9 cellular contexts compared by ENCODE assay signal in genomic region chr11:118448294-118448693, GRCh38. TPM values are rescaled to one million over a fixed set of nuclear protein-coding genes. Genes with fewer than 3 reads are reported as not detected.
DNase-seq lines count a peak whose midpoint lies in the region; ATAC-seq and TF ChIP-seq lines count a peak whose summit lies in the region.
"Had no signal": no experiment of that assay in that cellular context is flagged by ENCODE, and none has a peak within 500 bp of the region (broad histone marks: within the 10 kb centered on the region; RNA-seq: fewer than 3 reads in every experiment).

No MANE protein-coding gene starts in this region.

- H3K4me2 ChIP-seq in MM.1S (ENCODE audit: low read depth, low read length): peak overlapping the region; percentile 5; the same call in 1 of the 2 replicates

- ATAC-seq in naive thymus-derived CD4-positive, alpha-beta T cell: no peak

- peaks cover 2% of the 10 kb centered on the region for H3K9me3 Mint-ChIP-seq in activated CD4-positive, alpha-beta T cell treated with anti-CD3 and anti-CD28 coated beads, Interleukin-2, amount 10 ng/mL, durations not matched to agents 7 days and 5 days
- no peaks in the 10 kb centered on the region for H3K9me3 Mint-ChIP-seq in HFFc6
- H3K9me3 Mint-ChIP-seq in naive thymus-derived CD4-positive, alpha-beta T cell: peaks cover 0 to 3% (median 0%) of the 10 kb centered on the region in 11 donors
- H3K9me3 Mint-ChIP-seq: nephron progenitor cell had no signal

- peaks cover 94% of the 10 kb centered on the region for H3K79me2 ChIP-seq in MM.1S (ENCODE audit: low read length)

- peak; percentile 14 for DNase-seq in activated CD4-positive, alpha-beta T cell treated with anti-CD3 and anti-CD28 coated beads, Interleukin-2, amount 10 ng/mL, durations not matched to agents 7 days and 5 days
- DNase-seq in activated CD4-positive, alpha-beta T cell treated with anti-CD3 and anti-CD28 coated beads, Interleukin-2, amount 50 U/mL, for 48 hours: no peak
- DNase-seq in HFFc6 (peak; percentile 25), MM.1S (no peak), H7 (no peak), NCI-H748 treated with DMSO at 0.1 percent for 48 hours (lab: John Stamatoyannopoulos, UW) (no peak), NCI-H2196 (lab: John Stamatoyannopoulos, UW; ENCODE audit: unreplicated experiment) (no peak)
- no peak for DNase-seq in naive thymus-derived CD4-positive, alpha-beta T cell
- DNase-seq: nephron progenitor cell had no signal

- peak overlapping the region; percentile 11; the same call in 1 of the 2 replicates for H3K27ac ChIP-seq in MM.1S (ENCODE audit: low read length)
- H3K27ac ChIP-seq in naive thymus-derived CD4-positive, alpha-beta T cell (ENCODE audit: low read depth, low read length): peak overlapping the region; percentile 14

- no peaks in the 10 kb centered on the region for H3K27me3 Mint-ChIP-seq in activated CD4-positive, alpha-beta T cell treated with anti-CD3 and anti-CD28 coated beads, Interleukin-2, amount 10 ng/mL, durations not matched to agents 7 days and 5 days
- H3K27me3 Mint-ChIP-seq in HFFc6 (ENCODE audit: insufficient read depth): peaks cover 2% of the 10 kb centered on the region; the same call in 1 of the 2 replicates
- no peaks in the 10 kb centered on the region for H3K27me3 Mint-ChIP-seq in naive thymus-derived CD4-positive, alpha-beta T cell

- no peak overlapping the region for H3K4me3 Mint-ChIP-seq in activated CD4-positive, alpha-beta T cell treated with anti-CD3 and anti-CD28 coated beads, Interleukin-2, amount 10 ng/mL, durations not matched to agents 7 days and 5 days
- H3K4me3 Mint-ChIP-seq in HFFc6: no peak overlapping the region
- peak overlapping the region in 2 of 10 donors; percentile 24 to 36 for H3K4me3 Mint-ChIP-seq in naive thymus-derived CD4-positive, alpha-beta T cell
- H3K4me3 Mint-ChIP-seq: nephron progenitor cell had no signal

- H3K36me3 ChIP-seq in MM.1S (replicated peaks; ENCODE audit: insufficient read depth, low read length) (no peaks in the 10 kb centered on the region), H7 (replicated peaks; ENCODE audit: control insufficient read depth, insufficient read depth, low read length) (no peaks in the 10 kb centered on the region; the same call in 1 of the 2 replicates)
- H3K36me3 ChIP-seq in naive thymus-derived CD4-positive, alpha-beta T cell (ENCODE audit: control insufficient read depth in 2 of 3, insufficient read depth in 3 of 3, low read length in 3 of 3): peaks cover 0 to 12% (median 4%) of the 10 kb centered on the region in 3 experiments

- no peak overlapping the region for H3K4me3 ChIP-seq in MM.1S (ENCODE audit: low read length)
- no peak overlapping the region for H3K4me3 ChIP-seq in naive thymus-derived CD4-positive, alpha-beta T cell (ENCODE audit: low read length)
- no peak overlapping the region for H3K4me3 ChIP-seq in H7 (ENCODE audit: insufficient read depth, low read depth, low read length)

- CTCF ChIA-PET in activated CD4-positive, alpha-beta T cell treated with anti-CD3 and anti-CD28 coated beads, Interleukin-2, amount 10 ng/mL, durations not matched to agents 7 days and 5 days (lab: Charles Lee): interaction anchor here (0.6 to 1.8 kb wide), 6 partner anchors 9 to 107 kb away, joined by 3 to 9 read pairs (median 4); partner anchors contain the start of gene KMT2A
- CTCF ChIA-PET in naive thymus-derived CD4-positive, alpha-beta T cell (lab: Charles Lee): interaction anchor here (1.1 kb wide), 1 partner anchor 153 kb away, joined by 4 read pairs; no protein-coding TSS in a partner anchor

- H3K27me3 ChIP-seq in MM.1S (replicated peaks; ENCODE audit: insufficient read depth, low read length): no peaks in the 10 kb centered on the region
- H3K27me3 ChIP-seq in naive thymus-derived CD4-positive, alpha-beta T cell (ENCODE audit: control insufficient read depth in 2 of 2, insufficient read depth in 2 of 2, low read length in 2 of 2): no peaks in the 10 kb centered on the region
- no peaks in the 10 kb centered on the region for H3K27me3 ChIP-seq in H7 (ENCODE audit: control insufficient read depth, insufficient read depth, low read length)

- H3K9ac ChIP-seq in MM.1S (ENCODE audit: low read length): no peak overlapping the region

- peaks cover 11% of the 10 kb centered on the region for H3K4me1 ChIP-seq in MM.1S (ENCODE audit: low read length)
- H3K4me1 ChIP-seq in naive thymus-derived CD4-positive, alpha-beta T cell (ENCODE audit: control insufficient read depth in 2 of 2, insufficient read depth in 2 of 2, low read length in 2 of 2): peaks cover 32 to 42% of the 10 kb centered on the region in 2 donors

- POLR2A ChIA-PET in activated CD4-positive, alpha-beta T cell treated with anti-CD3 and anti-CD28 coated beads, Interleukin-2, amount 10 ng/mL, durations not matched to agents 7 days and 5 days (lab: Charles Lee): no interaction called here
- POLR2A ChIA-PET in naive thymus-derived CD4-positive, alpha-beta T cell (lab: Charles Lee): interaction anchor here (0.6 to 1.7 kb wide), 5 partner anchors 9 to 670 kb away, joined by 3 to 8 read pairs (median 5); partner anchors contain the start of gene TMEM25

- no peak for TF ChIP-seq CTCF in HFFc6 (IDR thresholded peaks at IDR 0.05)
- no peak for TF ChIP-seq CTCF in MM.1S (IDR thresholded peaks at IDR 0.05; ENCODE audit: low read length)

- peaks cover 71% of the 10 kb centered on the region for H3K4me1 Mint-ChIP-seq in activated CD4-positive, alpha-beta T cell treated with anti-CD3 and anti-CD28 coated beads, Interleukin-2, amount 10 ng/mL, durations not matched to agents 7 days and 5 days
- peaks cover 52% of the 10 kb centered on the region for H3K4me1 Mint-ChIP-seq in HFFc6 (ENCODE audit: low read depth)
- H3K4me1 Mint-ChIP-seq in naive thymus-derived CD4-positive, alpha-beta T cell: peaks cover 57 to 82% (median 69%) of the 10 kb centered on the region in 7 donors

- peaks cover 10% of the 10 kb centered on the region; the same call in 1 of the 2 replicates for H4K20me1 ChIP-seq in MM.1S (ENCODE audit: insufficient read depth, low read length)

- peaks cover 2% of the 10 kb centered on the region; the same call in 1 of the 2 replicates for H3F3A ChIP-seq in MM.1S (ENCODE audit: insufficient read depth, low read length)

- H3K36me3 Mint-ChIP-seq in activated CD4-positive, alpha-beta T cell treated with anti-CD3 and anti-CD28 coated beads, Interleukin-2, amount 10 ng/mL, durations not matched to agents 7 days and 5 days (ENCODE audit: low read depth): peaks cover 63% of the 10 kb centered on the region
- H3K36me3 Mint-ChIP-seq in HFFc6 (ENCODE audit: low read depth): peaks cover 7% of the 10 kb centered on the region; the same call in 1 of the 2 replicates
- peaks cover 0 to 47% (median 15%) of the 10 kb centered on the region in 5 donors for H3K36me3 Mint-ChIP-seq in naive thymus-derived CD4-positive, alpha-beta T cell

- intact Hi-C loops in naive thymus-derived CD4-positive, alpha-beta T cell (cut with micrococcal nuclease): loop anchor here (1.0 to 2.0 kb wide), 2 partner anchors 10 to 13 kb away; no protein-coding TSS in a partner anchor

- no peaks in the 10 kb centered on the region for H3K9me3 ChIP-seq in MM.1S (replicated peaks; ENCODE audit: insufficient read depth, low read length)
- H3K9me3 ChIP-seq in naive thymus-derived CD4-positive, alpha-beta T cell (ENCODE audit: control insufficient read depth in 2 of 3, low read length in 3 of 3): no peaks in the 10 kb centered on the region

- no peaks in the 10 kb centered on the region for H3K9me2 ChIP-seq in MM.1S (replicated peaks; ENCODE audit: insufficient read depth, low read length)

- H3K27ac Mint-ChIP-seq in activated CD4-positive, alpha-beta T cell treated with anti-CD3 and anti-CD28 coated beads, Interleukin-2, amount 10 ng/mL, durations not matched to agents 7 days and 5 days: peak overlapping the region; percentile 34
- peak overlapping the region; percentile 12; the same call in 1 of the 2 replicates for H3K27ac Mint-ChIP-seq in HFFc6
- peak overlapping the region in 1 of 9 donors; percentile 48 for H3K27ac Mint-ChIP-seq in naive thymus-derived CD4-positive, alpha-beta T cell
- H3K27ac Mint-ChIP-seq: nephron progenitor cell had no signal

- no peak overlapping the region for H2AFZ ChIP-seq in MM.1S (ENCODE audit: low read length)

RNA-seq across cellular contexts. Expression of gene KMT2A, which starts 12.0 kb away (rescaled TPM):
- 100 to 1,000 TPM in 1 of 2 experiments, 10 to 100 TPM in 1; 93.4 to 102 TPM for total RNA-seq in activated CD4-positive, alpha-beta T cell treated with anti-CD3 and anti-CD28 coated beads, Interleukin-2, amount 10 ng/mL, durations not matched to agents 7 days and 5 days
- total RNA-seq in HFFc6 (2021; fragmentation: NEBNext Ultra II Directional; extraction: Animal tissue kit (Norgen Biotek cat#: 25700)): 10 to 100 TPM; 29.3 to 39.3 (median 34.4) TPM
- total RNA-seq in naive thymus-derived CD4-positive, alpha-beta T cell: 100 to 1,000 TPM; 140 to 192 (median 161) TPM
- polyA plus RNA-seq in naive thymus-derived CD4-positive, alpha-beta T cell: 10 to 100 TPM; 19.6 to 32.9 TPM
- 20.6 and 31.1 TPM in 2 replicates for total RNA-seq in H7 (2014; rRNA removed; shearing (Covaris generic))

RNA-seq across cellular contexts. Expression of gene ATP5MG, which starts 46.9 kb away (rescaled TPM):
- total RNA-seq in activated CD4-positive, alpha-beta T cell treated with anti-CD3 and anti-CD28 coated beads, Interleukin-2, amount 10 ng/mL, durations not matched to agents 7 days and 5 days: 100 to 1,000 TPM; 195 to 272 TPM
- total RNA-seq in HFFc6 (2021; fragmentation: NEBNext Ultra II Directional; extraction: Animal tissue kit (Norgen Biotek cat#: 25700)): 100 to 1,000 TPM; 196 to 275 (median 223) TPM
- 100 to 1,000 TPM; 140 to 241 (median 154) TPM for total RNA-seq in naive thymus-derived CD4-positive, alpha-beta T cell
- polyA plus RNA-seq in naive thymus-derived CD4-positive, alpha-beta T cell: 100 to 1,000 TPM; 525 to 842 TPM
- 98.8 and 118 TPM in 2 replicates for total RNA-seq in H7 (2014; rRNA removed; shearing (Covaris generic))

Comparison
In these comparisons a context has a peak if more than half of its experiments do, and no peak if none do; other contexts are left out.
1. DNase-seq: peak in activated CD4-positive, alpha-beta T cell treated with anti-CD3 and anti-CD28 coated beads, Interleukin-2, amount 10 ng/mL, durations not matched to agents 7 days and 5 days (single experiment) and HFFc6 (single experiment); none in activated CD4-positive, alpha-beta T cell treated with anti-CD3 and anti-CD28 coated beads, Interleukin-2, amount 50 U/mL, for 48 hours (0 of 2), MM.1S (single experiment), naive thymus-derived CD4-positive, alpha-beta T cell (0 of 9), H7 (single experiment), NCI-H748 treated with DMSO at 0.1 percent for 48 hours (single experiment) and NCI-H2196 (single experiment).